ENCODE assay signal across 10 cellular contexts in the genomic region with DNA sequence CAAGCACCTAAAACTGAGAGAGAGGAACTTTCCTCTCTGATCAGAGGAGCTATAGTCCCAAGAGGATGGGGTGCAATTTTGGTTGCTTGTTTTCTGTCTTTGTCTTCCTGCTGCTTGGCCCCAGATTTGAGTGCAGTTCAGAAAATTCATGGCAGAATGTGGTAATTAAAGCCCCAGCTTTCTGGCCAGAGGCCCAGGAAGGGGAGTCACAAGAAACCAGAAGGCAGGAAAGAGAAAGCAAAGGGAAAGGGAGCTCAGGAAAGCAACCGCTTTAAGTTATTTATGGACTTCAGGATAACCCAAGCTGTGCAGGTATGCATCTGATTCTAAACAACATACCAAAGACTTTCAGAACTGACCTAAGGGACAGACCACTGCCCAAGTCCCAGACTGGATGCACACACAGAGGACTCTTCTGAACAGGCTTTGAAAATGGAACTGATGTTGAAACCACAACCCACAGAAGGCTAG.
DNase-seq lines count a peak whose midpoint lies in the region; ATAC-seq lines count a peak whose summit lies in the region.
"Had no signal": no experiment of that assay in that cellular context is flagged by ENCODE, and none has a peak within 500 bp of the region (broad histone marks: within the 10 kb centered on the region; RNA-seq: fewer than 3 reads in every experiment).

No MANE protein-coding gene starts in this region.

- no peak overlapping the region for H3K27ac ChIP-seq in GM23248
- H3K27ac ChIP-seq: vagina had no signal

- no peaks in the 10 kb centered on the region for H3K27me3 ChIP-seq in GM23248 (replicated peaks; ENCODE audit: insufficient read depth)
- H3K27me3 ChIP-seq: vagina had no signal

- peaks cover 9% of the 10 kb centered on the region; the same call in 1 of the 2 replicates for H3K36me3 ChIP-seq in GM23248 (ENCODE audit: low read depth)
- H3K36me3 ChIP-seq: vagina had no signal

- H4K20me1 ChIP-seq in GM23248 (ENCODE audit: insufficient read depth), result no peaks in the 10 kb centered on the region

- no peaks in the 10 kb centered on the region for H3F3A ChIP-seq in GM23248 (ENCODE audit: insufficient read depth)

- no peak overlapping the region for H2AFZ ChIP-seq in GM23248

- WGBS in GM23248 (ENCODE audit: low coverage in 1 of 2, low lambda C conversion rate in 2 of 2, missing lambda C conversion rate in 2 of 2), 2 experiments, result 88 to 100% methylated on average over 1 of the region's 1 CpG

- no peak overlapping the region for H3K9ac ChIP-seq in GM23248

- H3K4me1 ChIP-seq in GM23248 (ENCODE audit: insufficient read depth), result peaks cover 18% of the 10 kb centered on the region

- no peak overlapping the region for H3K4me2 ChIP-seq in GM23248 (ENCODE audit: unreplicated experiment)

- DNase-seq in GM23248 (peak; percentile 56), NCI-H226 (peak; percentile 25), fibroblast of gingiva (ENCODE audit: low read depth) (peak; percentile 53), skeletal muscle cell (ENCODE audit: low read depth) (peak; percentile 24), NCI-H524 (lab: John Stamatoyannopoulos, UW) (no peak), D341Med (ENCODE audit: low spot score) (no peak)
- DNase-seq: activated CD4-positive, alpha-beta memory T cell treated with anti-CD3 and anti-CD28 coated beads, Interleukin-2, amount 10 ng/mL, durations not matched to agents 7 days and 5 days; activated naive CD8-positive, alpha-beta T cell treated with anti-CD3 and anti-CD28 coated beads, Interleukin-2, amount 10 ng/mL, durations not matched to agents 7 days and 5 days had no signal

- in situ Hi-C loops in GM23248 (cut with MboI), result no loop called here

- no peak overlapping the region for H3K4me3 ChIP-seq in GM23248
- H3K4me3 ChIP-seq in skeletal muscle cell (ENCODE audit: low read depth, low read length), result no peak overlapping the region
- H3K4me3 ChIP-seq: vagina had no signal

- no peaks in the 10 kb centered on the region for H3K9me2 ChIP-seq in GM23248 (ENCODE audit: insufficient read depth)

- H3K79me2 ChIP-seq in GM23248 (ENCODE audit: insufficient read depth), result 0 out of 2 replicates have a peak, but pooled peaks cover 6% of the 10 kb centered on the region

- no peaks in the 10 kb centered on the region for H3K9me3 ChIP-seq in GM23248 (ENCODE audit: low read depth)
- H3K9me3 ChIP-seq: vagina had no signal

- no peak for ATAC-seq in HG02870 (IDR thresholded peaks at IDR 0.05; ENCODE audit: unreplicated experiment)

Comparison
In these comparisons a context has a peak if more than half of its experiments do, and no peak if none do; other contexts are left out.
1. DNase-seq: peak in GM23248 (single experiment), NCI-H226 (single experiment), fibroblast of gingiva (single experiment) and skeletal muscle cell (single experiment); none in NCI-H524 (0 of 2) and D341Med (single experiment).